9 cellular contexts compared by ENCODE assay signal in the genomic region with DNA sequence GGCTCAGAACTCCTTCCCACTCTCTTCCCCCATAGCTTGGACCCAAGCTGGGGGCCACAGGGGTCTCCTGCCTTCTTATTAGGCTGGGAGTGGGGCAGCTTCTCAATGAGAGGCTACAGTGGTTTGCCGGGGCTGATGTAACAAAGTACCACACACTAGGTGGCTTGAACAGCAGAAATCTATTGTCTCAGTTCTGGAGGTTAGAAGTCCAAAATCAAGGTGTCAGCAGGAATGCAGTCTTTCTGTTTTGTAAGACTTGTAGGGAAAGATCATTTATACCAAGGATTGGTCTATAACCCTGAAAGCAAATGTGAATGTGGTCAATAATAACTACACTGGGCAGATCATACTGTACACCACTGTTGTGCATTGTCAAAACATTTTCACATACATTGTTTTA.
"Had no signal": no experiment of that assay in that cellular context is flagged by ENCODE, and none has a peak within 500 bp of the region (broad histone marks: within the 10 kb centered on the region; RNA-seq: fewer than 3 reads in every experiment).

No MANE protein-coding gene starts in this region.

- H3K27ac ChIP-seq: GM23248, KMS-11 had no signal

- H3K4me3 Mint-ChIP-seq: HFFc6 had no signal

- ATAC-seq: HCT116 had no signal

- H3K4me2 ChIP-seq: KMS-11 had no signal

- H3K27ac Mint-ChIP-seq: HFFc6 had no signal

- DNase-seq: GM23248, GOT3, H7, HFFc6, IMR-90, KBM-7 had no signal

- H3K9me3 Mint-ChIP-seq: HFFc6 had no signal

- H3K36me3 ChIP-seq: HAP-1 had no signal

- H3K9me3 ChIP-seq: HAP-1 had no signal

- H3K4me3 ChIP-seq: GM23248, HAP-1 had no signal
